8 cellular contexts compared by ENCODE assay signal in the genomic region with DNA sequence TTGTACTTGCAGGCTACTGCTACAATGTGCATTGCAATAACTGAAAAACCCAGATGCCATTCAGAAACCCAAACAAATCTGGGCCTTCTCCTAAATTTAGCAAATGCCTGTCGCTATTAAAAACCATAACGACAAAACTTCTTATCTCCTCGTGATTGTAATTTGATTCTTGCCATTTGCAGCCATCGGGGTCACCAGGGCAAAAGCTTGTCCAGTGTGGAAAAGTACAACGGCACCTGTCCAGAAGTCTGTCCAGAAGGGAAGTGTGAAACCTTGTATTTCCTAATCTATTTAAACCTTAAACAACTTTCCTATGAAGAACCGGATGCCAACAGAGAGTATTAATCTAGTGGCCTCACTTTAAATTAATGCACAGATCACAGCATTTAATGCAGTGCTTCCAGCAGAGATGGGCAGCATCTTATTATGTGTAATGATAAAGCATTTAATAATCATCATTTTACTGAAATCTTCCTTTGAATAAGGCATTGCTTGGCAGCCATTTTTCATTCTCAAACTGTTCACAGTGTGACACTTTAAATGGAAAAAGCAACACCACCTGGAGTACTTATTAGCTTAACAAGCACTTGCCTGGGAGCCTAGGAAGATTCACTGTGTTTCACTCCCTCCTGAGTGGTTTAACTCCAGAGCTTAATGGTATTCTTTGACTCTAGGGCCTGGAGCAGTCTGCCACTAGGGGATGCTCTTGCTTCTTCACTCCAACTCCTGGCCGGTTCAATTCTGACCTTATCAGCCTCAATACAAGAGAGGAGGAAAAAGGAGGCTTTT. TPM values are rescaled to one million over a fixed set of nuclear protein-coding genes. Genes with fewer than 3 reads are reported as not detected.
DNase-seq lines count a peak whose midpoint lies in the region; ATAC-seq, FAIRE-seq and TF ChIP-seq lines count a peak whose summit lies in the region.

No MANE protein-coding gene starts in this region.

- H3K79me2 ChIP-seq in K562 (ENCODE audit: control insufficient read depth, insufficient read depth, low read length): no peaks in the 10 kb centered on the region

- ATAC-seq in GM21515 (IDR thresholded peaks at IDR 0.05; ENCODE audit: unreplicated experiment) (peak; percentile 91), K562 (peak; percentile 99)

- H4K20me1 ChIP-seq in K562 (replicated peaks; ENCODE audit: control insufficient read depth, insufficient read depth, low read length): no peaks in the 10 kb centered on the region

- POLR2A ChIA-PET in K562 (lab: Yijun Ruan, JAX): interaction anchor here (1.2 to 1.3 kb wide), 2 partner anchors 9 to 92 kb away, joined by 3 read pairs; no protein-coding TSS in a partner anchor

- H3K9me1 ChIP-seq in K562 (ENCODE audit: control insufficient read depth, insufficient read depth, low read length): no peaks in the 10 kb centered on the region

- intact Hi-C loops in K562 (cut with micrococcal nuclease): loop anchor here (1.0 to 10.0 kb wide), 3 partner anchors 218 to 939 kb away; no protein-coding TSS in a partner anchor

- peak; percentile 77 for FAIRE-seq in K562 (lab: Jason Lieb, UNC)

- H3K36me3 ChIP-seq in K562 (ENCODE audit: control insufficient read depth, insufficient read depth, low read length): no peaks in the 10 kb centered on the region

- WGBS in K562 (ENCODE audit: insufficient coverage, low coverage, missing lambda C conversion rate): 4% methylated on average over 7 of the region's 7 CpGs

- no TSS peak for BruUV-seq in K562 (replicated peaks; lab: Mats Ljungman, UMichigan)

- H3K4me1 ChIP-seq in K562 (replicated peaks in 1 of 2; ENCODE audit: control insufficient read depth in 2 of 2, insufficient read depth in 2 of 2, low read length in 2 of 2): no peaks in the 10 kb centered on the region

- H3K4me2 ChIP-seq in K562 (ENCODE audit: insufficient read depth, low read length): no peak overlapping the region

- peak; percentile 87 to 98 for TF ChIP-seq RAD21 in K562 (CRISPR knock-in tag; conservative IDR thresholded peaks at IDR 0.05 in 1 of 2, IDR thresholded peaks at IDR 0.05 in 1 of 2)

- no peak overlapping the region for H3K27ac ChIP-seq in K562 (ENCODE audit: extremely low read depth, low read depth, low read length)

- DNase-seq in NCI-H510A treated with DMSO at 0.1 percent for 48 hours (lab: John Stamatoyannopoulos, UW) (peak; percentile 29), NCI-H510A (lab: John Stamatoyannopoulos, UW) (no peak), HS-27A (ENCODE audit: low read depth) (peak; percentile 47), NOMO-1 treated with dmso at 0.1 percent for 144 hours (lab: John Stamatoyannopoulos, UW; ENCODE audit: unreplicated experiment) (peak; percentile 66), K562 (ENCODE audit: extremely low read depth in 1 of 4, low spot score in 3 of 4) (peak; percentile 56 to 87 (median 66)), inferior parietal cortex (ENCODE audit: extremely low spot score) (peak; percentile 74)
- peak in 2 of 3 donors; percentile 3 to 20 for DNase-seq in stimulated activated CD4-positive, alpha-beta T cell treated with anti-CD3 and anti-CD28 coated beads, TNF-alpha, amount 100 ng/mL, for 48 hours (ENCODE audit: low read depth in 3 of 3)

- CTCF ChIA-PET in K562 (lab: Yijun Ruan, JAX; ENCODE audit: low intra/inter-chr PET ratio): interaction anchor here (0.6 kb wide), 1 partner anchor 25 kb away, joined by 4 read pairs; no protein-coding TSS in a partner anchor

- H3K9ac ChIP-seq in K562 (ENCODE audit: insufficient read depth in 1 of 2, low read depth in 2 of 2, low read length in 2 of 2): no peak overlapping the region

- in situ Hi-C loops in K562 (cut with MboI): no loop called here

- H3K4me3 ChIP-seq in K562: no peak overlapping the region

- no peak for TF ChIP-seq POLR2A in K562 (conservative IDR thresholded peaks at IDR 0.05)

- no peaks in the 10 kb centered on the region for H3K27me3 ChIP-seq in K562 (ENCODE audit: control insufficient read depth in 2 of 2, insufficient read depth in 2 of 2, low read length in 2 of 2)

- no peaks in the 10 kb centered on the region for H3K9me3 ChIP-seq in K562 (replicated peaks; ENCODE audit: control insufficient read depth, insufficient read depth, low read depth, low read length)

- TF ChIP-seq EP300 in K562 (IDR thresholded peaks at IDR 0.05; ENCODE audit: low read length): no peak

- peak; percentile 92 to 98 (median 98) for TF ChIP-seq CTCF in K562 (IDR thresholded peaks at IDR 0.05 in 2 of 3, conservative IDR thresholded peaks at IDR 0.05 in 1 of 3; ENCODE audit: insufficient read depth in 2 of 3, low read depth in 1 of 3, low read length in 3 of 3)

- H2AFZ ChIP-seq in K562 (ENCODE audit: low read depth, low read length): no peak overlapping the region

TF ChIP-seq in K562, 482 proteins besides CTCF, POLR2A, EP300 and RAD21 (continues in another document):
- TF ChIP-seq ZNF24 (IDR thresholded peaks at IDR 0.05) (no peak), TOE1 (IDR thresholded peaks at IDR 0.05; ENCODE audit: borderline replicate concordance) (no peak), TOE1 (CRISPR knock-in tag; IDR thresholded peaks at IDR 0.05; ENCODE audit: borderline replicate concordance, low read depth) (no peak), BRF1 (IDR thresholded peaks at IDR 0.05; ENCODE audit: borderline replicate concordance, extremely low read depth, insufficient read length) (no peak), SETDB1 (IDR thresholded peaks at IDR 0.05; ENCODE audit: low read length) (no peak), NR4A1 (CRISPR knock-in tag; IDR thresholded peaks at IDR 0.05) (no peak), NR4A1 (tag; IDR thresholded peaks at IDR 0.05) (no peak), ZNF766 (CRISPR knock-in tag; conservative IDR thresholded peaks at IDR 0.05) (no peak), POLR2H (tag; IDR thresholded peaks at IDR 0.05; ENCODE audit: low read depth) (no peak), MCM7 (IDR thresholded peaks at IDR 0.05) (no peak), SAFB2 (IDR thresholded peaks at IDR 0.05; ENCODE audit: borderline replicate concordance, low read depth, low read length, severe bottlenecking) (no peak), NEUROD1 (IDR thresholded peaks at IDR 0.05; ENCODE audit: borderline replicate concordance, low read depth, low read length, partially characterized antibody) (no peak), SNRNP70 (optimal IDR thresholded peaks at IDR 0.05; ENCODE audit: low read depth, low read length) (no peak)
- TF ChIP-seq, protein P1, sequence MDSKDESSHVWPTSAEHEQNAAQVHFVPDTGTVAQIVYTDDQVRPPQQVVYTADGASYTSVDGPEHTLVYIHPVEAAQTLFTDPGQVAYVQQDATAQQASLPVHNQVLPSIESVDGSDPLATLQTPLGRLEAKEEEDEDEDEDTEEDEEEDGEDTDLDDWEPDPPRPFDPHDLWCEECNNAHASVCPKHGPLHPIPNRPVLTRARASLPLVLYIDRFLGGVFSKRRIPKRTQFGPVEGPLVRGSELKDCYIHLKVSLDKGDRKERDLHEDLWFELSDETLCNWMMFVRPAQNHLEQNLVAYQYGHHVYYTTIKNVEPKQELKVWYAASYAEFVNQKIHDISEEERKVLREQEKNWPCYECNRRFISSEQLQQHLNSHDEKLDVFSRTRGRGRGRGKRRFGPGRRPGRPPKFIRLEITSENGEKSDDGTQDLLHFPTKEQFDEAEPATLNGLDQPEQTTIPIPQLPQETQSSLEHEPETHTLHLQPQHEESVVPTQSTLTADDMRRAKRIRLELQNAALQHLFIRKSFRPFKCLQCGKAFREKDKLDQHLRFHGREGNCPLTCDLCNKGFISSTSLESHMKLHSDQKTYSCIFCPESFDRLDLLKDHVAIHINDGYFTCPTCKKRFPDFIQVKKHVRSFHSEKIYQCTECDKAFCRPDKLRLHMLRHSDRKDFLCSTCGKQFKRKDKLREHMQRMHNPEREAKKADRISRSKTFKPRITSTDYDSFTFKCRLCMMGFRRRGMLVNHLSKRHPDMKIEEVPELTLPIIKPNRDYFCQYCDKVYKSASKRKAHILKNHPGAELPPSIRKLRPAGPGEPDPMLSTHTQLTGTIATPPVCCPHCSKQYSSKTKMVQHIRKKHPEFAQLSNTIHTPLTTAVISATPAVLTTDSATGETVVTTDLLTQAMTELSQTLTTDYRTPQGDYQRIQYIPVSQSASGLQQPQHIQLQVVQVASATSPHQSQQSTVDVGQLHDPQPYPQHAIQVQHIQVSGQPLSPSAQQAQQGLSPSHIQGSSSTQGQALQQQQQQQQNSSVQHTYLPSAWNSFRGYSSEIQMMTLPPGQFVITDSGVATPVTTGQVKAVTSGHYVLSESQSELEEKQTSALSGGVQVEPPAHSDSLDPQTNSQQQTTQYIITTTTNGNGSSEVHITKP (IDR thresholded peaks at IDR 0.05; ENCODE audit: partially characterized antibody): no peak
- TF ChIP-seq, protein P2, sequence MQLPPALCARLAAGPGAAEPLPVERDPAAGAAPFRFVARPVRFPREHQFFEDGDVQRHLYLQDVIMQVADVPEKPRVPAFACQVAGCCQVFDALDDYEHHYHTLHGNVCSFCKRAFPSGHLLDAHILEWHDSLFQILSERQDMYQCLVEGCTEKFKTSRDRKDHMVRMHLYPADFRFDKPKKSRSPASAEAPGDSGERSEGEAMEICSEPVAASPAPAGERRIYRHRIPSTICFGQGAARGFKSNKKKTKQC (CRISPR knock-in tag; IDR thresholded peaks at IDR 0.05): no peak

RNA-seq across cellular contexts. Expression of gene C7, which starts 4.9 kb away (rescaled TPM):
- not detected in 2 replicates for total RNA-seq in K562 (2011; cell fraction: chromatin; rRNA removed; ENCODE audit: low replicate concordance)
- not detected in 2 replicates for total RNA-seq in K562 (2011; cell fraction: nucleolus; rRNA removed)
- total RNA-seq in K562 (2011; cell fraction: nucleoplasm; rRNA removed): not detected in 2 replicates
- total RNA-seq in K562 (2014; rRNA removed) (not detected in 2 replicates), K562 (2014; rRNA removed; fragmentation: Illumina TruSeq; extraction: Trizol) (not detected in 2 replicates), K562 (2015; rRNA removed; fragmentation: Illumina TruSeq; extraction: Trizol) (not detected in 2 replicates), K562 (2021) (0.82 and 1.5 TPM in 2 replicates)
- polyA plus RNA-seq in K562 (2011; rRNA removed) (not detected in 2 replicates), K562 (2014; fragmentation: Illumina TruSeq; extraction: Trizol) (not detected in 2 replicates), K562 (2014; fragmentation: Nextera tagmentation; extraction: Ambion mirVana) (not detected), K562 (2014; rRNA removed) (not detected in 2 replicates)
- not detected in 2 replicates for polyA plus RNA-seq in K562 (2011; cell fraction: cytosol; rRNA removed)
- polyA plus RNA-seq in K562 (2011; cell fraction: nucleus; rRNA removed): not detected in 2 replicates
- not detected in 2 replicates for polyA plus RNA-seq in K562 (2012)
- not detected in 2 replicates for polyA minus RNA-seq in K562 (2011; rRNA and poly(A)+ RNA removed)
- polyA minus RNA-seq in K562 (2011; cell fraction: cytosol; rRNA and poly(A)+ RNA removed): not detected in 2 replicates
- polyA minus RNA-seq in K562 (2011; cell fraction: nucleus; rRNA and poly(A)+ RNA removed): not detected in 2 replicates
